Comparison of ENCODE assay signal across 1 cellular context in genomic region chr18:58638446-58638845, GRCh38.
TF ChIP-seq lines count a peak whose summit lies in the region.

No MANE protein-coding gene starts in this region.

TF ChIP-seq in IMR-90, 13 proteins besides CTCF, POLR2A, EP300 and RAD21:
- TF ChIP-seq CHD1 (IDR thresholded peaks at IDR 0.05; ENCODE audit: low read depth, low read length) (no peak), FOS (IDR thresholded peaks at IDR 0.05; ENCODE audit: low read depth, low read length) (no peak), ELK1 (IDR thresholded peaks at IDR 0.05; ENCODE audit: borderline replicate concordance, low read depth, low read length) (no peak), CEBPB (IDR thresholded peaks at IDR 0.05; ENCODE audit: low read depth, low read length) (no peak), SMC3 (IDR thresholded peaks at IDR 0.05; ENCODE audit: low read depth, low read length) (no peak), USF2 (IDR thresholded peaks at IDR 0.05; ENCODE audit: low read depth, low read length) (no peak)
